In genomic region chr5:138053554-138053953, GRCh38 we compare ENCODE assay signal across 1 cellular context.
A peak's percentile ranks its signal among the peaks of the same experiment; 100 is the strongest.
TF ChIP-seq lines count a peak whose summit lies in the region.

No MANE protein-coding gene starts in this region.

TF ChIP-seq in IMR-90, 13 proteins besides CTCF, POLR2A, EP300 and RAD21:
- TF ChIP-seq USF2 (IDR thresholded peaks at IDR 0.05; ENCODE audit: low read depth, low read length) (no peak), MAFK (IDR thresholded peaks at IDR 0.05; ENCODE audit: low read depth, low read length) (peak; percentile 77)
TF ChIP-seq in IMR-90: peak in this region for 1.
